Comparison of ENCODE assay signal across 1 cellular context in the genomic region with DNA sequence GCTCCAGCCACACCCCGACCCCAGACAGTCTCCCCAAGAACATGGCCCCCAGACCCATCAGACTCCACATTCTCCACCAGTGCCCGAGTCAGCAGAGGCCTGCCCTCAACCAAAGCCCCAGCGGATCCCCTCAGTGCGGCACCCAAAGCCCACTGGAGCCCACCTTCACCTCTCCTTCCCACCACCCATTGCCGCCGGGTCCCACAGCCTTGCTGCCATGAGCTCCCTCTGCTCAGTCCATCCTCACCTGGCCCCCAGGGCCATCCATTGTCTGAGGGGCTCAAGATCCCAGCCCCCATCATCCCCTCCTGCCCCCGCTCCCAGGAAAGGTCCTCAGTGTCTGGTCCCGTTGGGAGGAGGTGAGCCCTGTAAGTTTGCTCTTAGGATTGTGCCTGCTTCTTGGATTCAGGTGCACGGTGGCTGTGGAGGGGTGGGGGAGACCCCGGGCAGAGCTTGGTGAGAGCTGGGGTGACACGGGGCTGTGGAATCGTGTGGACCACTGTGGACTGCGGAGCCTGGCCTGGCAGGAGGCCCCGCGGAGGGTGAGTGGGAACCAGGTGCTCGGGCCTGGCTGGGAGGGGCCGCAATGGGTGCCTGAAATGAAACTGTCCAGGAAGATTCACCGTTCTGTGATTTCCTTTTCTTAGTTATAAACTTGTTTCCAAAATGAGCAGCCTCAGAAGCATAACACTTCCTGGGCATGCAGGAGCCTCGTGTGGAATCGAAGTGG.
TF ChIP-seq lines count a peak whose summit lies in the region.

No MANE protein-coding gene starts in this region.

TF ChIP-seq in HepG2, 621 proteins besides CTCF, POLR2A, EP300 and RAD21:
- TF ChIP-seq, protein P1, sequence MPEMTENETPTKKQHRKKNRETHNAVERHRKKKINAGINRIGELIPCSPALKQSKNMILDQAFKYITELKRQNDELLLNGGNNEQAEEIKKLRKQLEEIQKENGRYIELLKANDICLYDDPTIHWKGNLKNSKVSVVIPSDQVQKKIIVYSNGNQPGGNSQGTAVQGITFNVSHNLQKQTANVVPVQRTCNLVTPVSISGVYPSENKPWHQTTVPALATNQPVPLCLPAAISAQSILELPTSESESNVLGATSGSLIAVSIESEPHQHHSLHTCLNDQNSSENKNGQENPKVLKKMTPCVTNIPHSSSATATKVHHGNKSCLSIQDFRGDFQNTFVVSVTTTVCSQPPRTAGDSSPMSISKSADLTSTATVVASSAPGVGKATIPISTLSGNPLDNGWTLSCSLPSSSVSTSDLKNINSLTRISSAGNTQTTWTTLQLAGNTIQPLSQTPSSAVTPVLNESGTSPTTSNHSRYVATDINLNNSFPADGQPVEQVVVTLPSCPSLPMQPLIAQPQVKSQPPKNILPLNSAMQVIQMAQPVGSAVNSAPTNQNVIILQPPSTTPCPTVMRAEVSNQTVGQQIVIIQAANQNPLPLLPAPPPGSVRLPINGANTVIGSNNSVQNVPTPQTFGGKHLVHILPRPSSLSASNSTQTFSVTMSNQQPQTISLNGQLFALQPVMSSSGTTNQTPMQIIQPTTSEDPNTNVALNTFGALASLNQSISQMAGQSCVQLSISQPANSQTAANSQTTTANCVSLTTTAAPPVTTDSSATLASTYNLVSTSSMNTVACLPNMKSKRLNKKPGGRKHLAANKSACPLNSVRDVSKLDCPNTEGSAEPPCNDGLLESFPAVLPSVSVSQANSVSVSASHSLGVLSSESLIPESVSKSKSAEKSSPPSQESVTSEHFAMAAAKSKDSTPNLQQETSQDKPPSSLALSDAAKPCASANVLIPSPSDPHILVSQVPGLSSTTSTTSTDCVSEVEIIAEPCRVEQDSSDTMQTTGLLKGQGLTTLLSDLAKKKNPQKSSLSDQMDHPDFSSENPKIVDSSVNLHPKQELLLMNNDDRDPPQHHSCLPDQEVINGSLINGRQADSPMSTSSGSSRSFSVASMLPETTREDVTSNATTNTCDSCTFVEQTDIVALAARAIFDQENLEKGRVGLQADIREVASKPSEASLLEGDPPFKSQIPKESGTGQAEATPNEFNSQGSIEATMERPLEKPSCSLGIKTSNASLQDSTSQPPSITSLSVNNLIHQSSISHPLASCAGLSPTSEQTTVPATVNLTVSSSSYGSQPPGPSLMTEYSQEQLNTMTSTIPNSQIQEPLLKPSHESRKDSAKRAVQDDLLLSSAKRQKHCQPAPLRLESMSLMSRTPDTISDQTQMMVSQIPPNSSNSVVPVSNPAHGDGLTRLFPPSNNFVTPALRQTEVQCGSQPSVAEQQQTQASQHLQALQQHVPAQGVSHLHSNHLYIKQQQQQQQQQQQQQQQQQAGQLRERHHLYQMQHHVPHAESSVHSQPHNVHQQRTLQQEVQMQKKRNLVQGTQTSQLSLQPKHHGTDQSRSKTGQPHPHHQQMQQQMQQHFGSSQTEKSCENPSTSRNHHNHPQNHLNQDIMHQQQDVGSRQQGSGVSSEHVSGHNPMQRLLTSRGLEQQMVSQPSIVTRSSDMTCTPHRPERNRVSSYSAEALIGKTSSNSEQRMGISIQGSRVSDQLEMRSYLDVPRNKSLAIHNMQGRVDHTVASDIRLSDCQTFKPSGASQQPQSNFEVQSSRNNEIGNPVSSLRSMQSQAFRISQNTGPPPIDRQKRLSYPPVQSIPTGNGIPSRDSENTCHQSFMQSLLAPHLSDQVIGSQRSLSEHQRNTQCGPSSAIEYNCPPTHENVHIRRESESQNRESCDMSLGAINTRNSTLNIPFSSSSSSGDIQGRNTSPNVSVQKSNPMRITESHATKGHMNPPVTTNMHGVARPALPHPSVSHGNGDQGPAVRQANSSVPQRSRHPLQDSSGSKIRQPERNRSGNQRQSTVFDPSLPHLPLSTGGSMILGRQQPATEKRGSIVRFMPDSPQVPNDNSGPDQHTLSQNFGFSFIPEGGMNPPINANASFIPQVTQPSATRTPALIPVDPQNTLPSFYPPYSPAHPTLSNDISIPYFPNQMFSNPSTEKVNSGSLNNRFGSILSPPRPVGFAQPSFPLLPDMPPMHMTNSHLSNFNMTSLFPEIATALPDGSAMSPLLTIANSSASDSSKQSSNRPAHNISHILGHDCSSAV (CRISPR knock-in tag; IDR thresholded peaks at IDR 0.05; ENCODE audit: borderline replicate concordance): no peak
- TF ChIP-seq, protein P2, sequence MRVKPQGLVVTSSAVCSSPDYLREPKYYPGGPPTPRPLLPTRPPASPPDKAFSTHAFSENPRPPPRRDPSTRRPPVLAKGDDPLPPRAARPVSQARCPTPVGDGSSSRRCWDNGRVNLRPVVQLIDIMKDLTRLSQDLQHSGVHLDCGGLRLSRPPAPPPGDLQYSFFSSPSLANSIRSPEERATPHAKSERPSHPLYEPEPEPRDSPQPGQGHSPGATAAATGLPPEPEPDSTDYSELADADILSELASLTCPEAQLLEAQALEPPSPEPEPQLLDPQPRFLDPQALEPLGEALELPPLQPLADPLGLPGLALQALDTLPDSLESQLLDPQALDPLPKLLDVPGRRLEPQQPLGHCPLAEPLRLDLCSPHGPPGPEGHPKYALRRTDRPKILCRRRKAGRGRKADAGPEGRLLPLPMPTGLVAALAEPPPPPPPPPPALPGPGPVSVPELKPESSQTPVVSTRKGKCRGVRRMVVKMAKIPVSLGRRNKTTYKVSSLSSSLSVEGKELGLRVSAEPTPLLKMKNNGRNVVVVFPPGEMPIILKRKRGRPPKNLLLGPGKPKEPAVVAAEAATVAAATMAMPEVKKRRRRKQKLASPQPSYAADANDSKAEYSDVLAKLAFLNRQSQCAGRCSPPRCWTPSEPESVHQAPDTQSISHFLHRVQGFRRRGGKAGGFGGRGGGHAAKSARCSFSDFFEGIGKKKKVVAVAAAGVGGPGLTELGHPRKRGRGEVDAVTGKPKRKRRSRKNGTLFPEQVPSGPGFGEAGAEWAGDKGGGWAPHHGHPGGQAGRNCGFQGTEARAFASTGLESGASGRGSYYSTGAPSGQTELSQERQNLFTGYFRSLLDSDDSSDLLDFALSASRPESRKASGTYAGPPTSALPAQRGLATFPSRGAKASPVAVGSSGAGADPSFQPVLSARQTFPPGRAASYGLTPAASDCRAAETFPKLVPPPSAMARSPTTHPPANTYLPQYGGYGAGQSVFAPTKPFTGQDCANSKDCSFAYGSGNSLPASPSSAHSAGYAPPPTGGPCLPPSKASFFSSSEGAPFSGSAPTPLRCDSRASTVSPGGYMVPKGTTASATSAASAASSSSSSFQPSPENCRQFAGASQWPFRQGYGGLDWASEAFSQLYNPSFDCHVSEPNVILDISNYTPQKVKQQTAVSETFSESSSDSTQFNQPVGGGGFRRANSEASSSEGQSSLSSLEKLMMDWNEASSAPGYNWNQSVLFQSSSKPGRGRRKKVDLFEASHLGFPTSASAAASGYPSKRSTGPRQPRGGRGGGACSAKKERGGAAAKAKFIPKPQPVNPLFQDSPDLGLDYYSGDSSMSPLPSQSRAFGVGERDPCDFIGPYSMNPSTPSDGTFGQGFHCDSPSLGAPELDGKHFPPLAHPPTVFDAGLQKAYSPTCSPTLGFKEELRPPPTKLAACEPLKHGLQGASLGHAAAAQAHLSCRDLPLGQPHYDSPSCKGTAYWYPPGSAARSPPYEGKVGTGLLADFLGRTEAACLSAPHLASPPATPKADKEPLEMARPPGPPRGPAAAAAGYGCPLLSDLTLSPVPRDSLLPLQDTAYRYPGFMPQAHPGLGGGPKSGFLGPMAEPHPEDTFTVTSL (CRISPR knock-in tag; IDR thresholded peaks at IDR 0.05; ENCODE audit: borderline replicate concordance): no peak
- TF ChIP-seq ZNF343 (CRISPR knock-in tag; IDR thresholded peaks at IDR 0.05) (no peak), ZNF547 (CRISPR knock-in tag; IDR thresholded peaks at IDR 0.05) (no peak), MXD4 (CRISPR knock-in tag; IDR thresholded peaks at IDR 0.05) (no peak), HHEX (CRISPR knock-in tag; IDR thresholded peaks at IDR 0.05) (no peak)
- TF ChIP-seq, protein P3, sequence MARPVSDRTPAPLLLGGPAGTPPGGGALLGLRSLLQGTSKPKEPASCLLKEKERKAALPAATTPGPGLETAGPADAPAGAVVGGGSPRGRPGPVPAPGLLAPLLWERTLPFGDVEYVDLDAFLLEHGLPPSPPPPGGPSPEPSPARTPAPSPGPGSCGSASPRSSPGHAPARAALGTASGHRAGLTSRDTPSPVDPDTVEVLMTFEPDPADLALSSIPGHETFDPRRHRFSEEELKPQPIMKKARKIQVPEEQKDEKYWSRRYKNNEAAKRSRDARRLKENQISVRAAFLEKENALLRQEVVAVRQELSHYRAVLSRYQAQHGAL (CRISPR knock-in tag; IDR thresholded peaks at IDR 0.05; ENCODE audit: not compliant biosample characterization): no peak
